Comparison of ENCODE assay signal across 9 cellular contexts in the genomic region with DNA sequence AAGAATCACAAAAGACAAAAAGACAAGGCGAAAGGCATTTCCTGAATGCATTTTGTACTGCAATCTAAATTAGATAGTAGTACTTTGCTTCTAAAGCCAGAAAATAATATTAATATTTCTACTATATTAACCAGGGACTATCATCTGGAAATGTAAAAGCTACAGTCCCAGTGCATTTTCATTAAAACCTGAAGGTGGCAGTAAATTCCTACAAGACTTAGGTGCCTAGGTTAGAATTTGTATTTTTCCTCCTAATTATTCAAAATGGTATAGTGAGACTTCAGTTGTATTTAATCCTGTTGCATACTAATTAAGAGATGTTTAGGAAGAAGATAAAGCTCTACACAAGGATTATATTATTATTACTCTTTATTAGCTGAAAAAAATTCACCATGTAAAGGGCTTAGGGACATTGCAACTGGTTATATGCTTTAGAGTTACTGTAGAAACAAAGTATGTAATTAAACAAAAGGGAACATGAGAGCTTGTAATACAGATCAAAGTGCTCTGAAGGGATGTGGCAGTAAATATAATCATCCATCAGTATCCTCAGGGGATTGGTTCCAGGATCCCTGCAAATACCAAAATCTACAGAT.
DNase-seq lines count a peak whose midpoint lies in the region; ATAC-seq and TF ChIP-seq lines count a peak whose summit lies in the region.
"Had no signal": no experiment of that assay in that cellular context is flagged by ENCODE, and none has a peak within 500 bp of the region (broad histone marks: within the 10 kb centered on the region; RNA-seq: fewer than 3 reads in every experiment).

No MANE protein-coding gene starts in this region.

- H2AFZ ChIP-seq in parathyroid adenoma = no peak overlapping the region

- no peaks in the 10 kb centered on the region for H3K9me3 ChIP-seq in parathyroid adenoma (ENCODE audit: control insufficient read depth, low read length)

- ATAC-seq in HG03280 (IDR thresholded peaks at IDR 0.05; ENCODE audit: unreplicated experiment) = no peak
- no peak for ATAC-seq in GM21737 (IDR thresholded peaks at IDR 0.05; ENCODE audit: unreplicated experiment)

- DNase-seq in NCI-H2196 (lab: John Stamatoyannopoulos, UW; ENCODE audit: unreplicated experiment) (peak; percentile 38), NCI-H2196 treated with DMSO at 0.1 percent for 48 hours (lab: John Stamatoyannopoulos, UW; ENCODE audit: unreplicated experiment) (no peak), astrocyte of the spinal cord (ENCODE audit: low read depth, low spot score) (peak; percentile 31), D341Med (ENCODE audit: low spot score) (no peak)

- H3K9ac ChIP-seq in parathyroid adenoma = no peak overlapping the region

- H3K79me2 ChIP-seq in parathyroid adenoma = no peaks in the 10 kb centered on the region

- H3K27me3 ChIP-seq in parathyroid adenoma (ENCODE audit: control insufficient read depth, insufficient read depth, low read length) = no peaks in the 10 kb centered on the region

- no peaks in the 10 kb centered on the region for H3K4me1 ChIP-seq in parathyroid adenoma

- H3K36me3 ChIP-seq in parathyroid adenoma (ENCODE audit: control insufficient read depth, insufficient read depth, low read length) = no peaks in the 10 kb centered on the region

- H3K4me3 ChIP-seq in astrocyte of the spinal cord (ENCODE audit: low read depth, low read length) (no peak overlapping the region), parathyroid adenoma (ENCODE audit: low read depth, low read length) (no peak overlapping the region)
- H3K4me3 ChIP-seq: skin epidermis had no signal

- no peak overlapping the region for H3K27ac ChIP-seq in parathyroid adenoma

- TF ChIP-seq CTCF in LNCAP (IDR thresholded peaks at IDR 0.05) = peak; percentile 74
- peak; percentile 38 for TF ChIP-seq CTCF in astrocyte of the spinal cord (IDR thresholded peaks at IDR 0.05; ENCODE audit: low read depth, low read length)
- TF ChIP-seq CTCF in parathyroid adenoma (IDR thresholded peaks at IDR 0.05) = peak; percentile 17

- no peak overlapping the region for H3K4me2 ChIP-seq in parathyroid adenoma (ENCODE audit: low read length)

- in situ Hi-C loops in astrocyte of the spinal cord (cut with HindIII; ENCODE audit: low sequenced_read_pairs) = no loop called here

Comparison
In these comparisons a context has a peak if more than half of its experiments do, and no peak if none do; other contexts are left out.
1. DNase-seq: peak in NCI-H2196 (single experiment) and astrocyte of the spinal cord (single experiment); none in NCI-H2196 treated with DMSO at 0.1 percent for 48 hours (single experiment) and D341Med (single experiment).
2. CTCF ChIP-seq: peak in every context shown above with its lines; median percentile 74 in LNCAP; 38 in astrocyte of the spinal cord; 17 in parathyroid adenoma.